1 cellular context compared by ENCODE assay signal in genomic region chr13:20387006-20387405, GRCh38.
TF ChIP-seq lines count a peak whose summit lies in the region.

No MANE protein-coding gene starts in this region.

TF ChIP-seq in HepG2, 621 proteins besides CTCF, POLR2A, EP300 and RAD21:
- TF ChIP-seq ZNF562 (CRISPR knock-in tag; IDR thresholded peaks at IDR 0.05; ENCODE audit: borderline replicate concordance): no peak
